ENCODE assay signal across 8 cellular contexts in genomic region chr14:99604766-99605298, GRCh38. TPM values are rescaled to one million over a fixed set of nuclear protein-coding genes. Genes with fewer than 3 reads are reported as not detected.
DNase-seq lines count a peak whose midpoint lies in the region; ATAC-seq and TF ChIP-seq lines count a peak whose summit lies in the region.

No MANE protein-coding gene starts in this region.

- DNase-seq in NCI-H82 (lab: John Stamatoyannopoulos, UW), result peak; percentile 83
- DNase-seq in NCI-H82 treated with DMSO at 0.1 percent for 48 hours (lab: John Stamatoyannopoulos, UW; ENCODE audit: unreplicated experiment), result no peak
- peak; percentile 33 for DNase-seq in RKO (ENCODE audit: low spot score)
- DNase-seq in caudate nucleus (lab: John Stamatoyannopoulos, UW), result peak in 10 of 61 donors; percentile 54 to 78 (median 62)
- no peak for DNase-seq in right lobe of liver
- DNase-seq in thoracic aorta (ENCODE audit: low spot score), result no peak
- DNase-seq in NCI-H2171 treated with DMSO at 0.1 percent for 48 hours (lab: John Stamatoyannopoulos, UW), result no peak

- no peaks in the 10 kb centered on the region for H3K27me3 ChIP-seq in right lobe of liver
- H3K27me3 ChIP-seq in thoracic aorta (replicated peaks; ENCODE audit: insufficient read depth), result no peaks in the 10 kb centered on the region

- TF ChIP-seq CTCF in right lobe of liver (IDR thresholded peaks at IDR 0.05), result no peak
- no peak for TF ChIP-seq CTCF in thoracic aorta (IDR thresholded peaks at IDR 0.05)

- H3K36me3 ChIP-seq in right lobe of liver (no peaks in the 10 kb centered on the region), thoracic aorta (no peaks in the 10 kb centered on the region)

- H3K27ac ChIP-seq in caudate nucleus (ENCODE audit: low read depth, low read length) (peak overlapping the region; percentile 73), right lobe of liver (peak overlapping the region; percentile 67 to 89 (median 76)), thoracic aorta (peak overlapping the region; percentile 69 to 83)

- H3K4me3 ChIP-seq in right lobe of liver (peak overlapping the region; percentile 75 to 90 (median 85)), thoracic aorta (peak overlapping the region; percentile 98)

- no peaks in the 10 kb centered on the region for H3K9me3 ChIP-seq in right lobe of liver
- H3K9me3 ChIP-seq in thoracic aorta, result no peaks in the 10 kb centered on the region

- WGBS in right lobe of liver (ENCODE audit: insufficient coverage, low coverage, low lambda C conversion rate, missing lambda C conversion rate), result no CpG with 5 or more reads among the region's 50 CpGs

- H3K4me1 ChIP-seq in right lobe of liver (peaks cover 0 to 26% (median 15%) of the 10 kb centered on the region in 4 donors), thoracic aorta (ENCODE audit: control insufficient read depth in 1 of 2, low read depth in 2 of 2) (peaks cover 0 to 27% of the 10 kb centered on the region in 2 donors)

- intact Hi-C loops in right lobe of liver (cut with DNase I), result no loop called here

- no peak for TF ChIP-seq POLR2A in right lobe of liver (IDR thresholded peaks at IDR 0.05)

- ATAC-seq in HG02840 (IDR thresholded peaks at IDR 0.05; ENCODE audit: low FRiP score, unreplicated experiment), result peak; percentile 11
- ATAC-seq in right lobe of liver, result peak in 3 of 4 donors; percentile 1 to 25 (median 6)
- ATAC-seq in thoracic aorta (ENCODE audit: insufficient number of reproducible peaks, low FRiP score, low read depth), result no peak

RNA-seq across cellular contexts. Expression of gene CCDC85C, which starts 0.8 kb away (rescaled TPM):
- 10 to 100 TPM; 13.6 to 32.8 (median 21.8) TPM for total RNA-seq in right lobe of liver
- total RNA-seq in thoracic aorta, result 1 to 10 TPM; 1.5 to 4.1 TPM

RNA-seq across cellular contexts. Expression of gene HHIPL1, which starts 40.1 kb away (rescaled TPM):
- total RNA-seq in right lobe of liver, result 1 to 10 TPM in 1 of 6 experiments, under 1 TPM in 5; 0.43 to 1.4 (median 0.66) TPM
- total RNA-seq in thoracic aorta, result 10 to 100 TPM in 1 of 2 donors, 1 to 10 TPM in 1; 2.1 to 10.0 TPM

Comparison
In these comparisons a context has a peak if more than half of its experiments do, and no peak if none do; other contexts are left out.
1. DNase-seq: peak in NCI-H82 (single experiment) and RKO (single experiment); none in NCI-H82 treated with DMSO at 0.1 percent for 48 hours (single experiment), right lobe of liver (0 of 3), thoracic aorta (single experiment) and NCI-H2171 treated with DMSO at 0.1 percent for 48 hours (single experiment).
2. Peak in every context shown above with its lines, with median percentiles within 50 percentile points of each other: H3K27ac ChIP-seq.